ENCODE assay signal across 1 cellular context in genomic region chr17:49021768-49022103, GRCh38.
TF ChIP-seq lines count a peak whose summit lies in the region.

No MANE protein-coding gene starts in this region.

TF ChIP-seq in H1, 55 proteins besides CTCF, POLR2A, EP300 and RAD21:
- no peak for TF ChIP-seq KDM1A (IDR thresholded peaks at IDR 0.05; ENCODE audit: borderline replicate concordance, low read length)
- no peak for TF ChIP-seq ZNF274 (IDR thresholded peaks at IDR 0.05; ENCODE audit: borderline replicate concordance, extremely low read depth, low read length)
- no peak for TF ChIP-seq CHD1 (IDR thresholded peaks at IDR 0.05; ENCODE audit: low read depth, low read length)
- TF ChIP-seq SUZ12 (IDR thresholded peaks at IDR 0.05; ENCODE audit: low read length) = no peak
- no peak for TF ChIP-seq BCL11A (IDR thresholded peaks at IDR 0.05; ENCODE audit: low read depth in 2 of 2, low read length in 2 of 2)
- no peak for TF ChIP-seq SAP30 (IDR thresholded peaks at IDR 0.05; ENCODE audit: insufficient read depth, insufficient replicate concordance, low read length)
- TF ChIP-seq SRF (IDR thresholded peaks at IDR 0.05; ENCODE audit: low read depth, low read length) = no peak
